16 cellular contexts compared by ENCODE assay signal in the genomic region with DNA sequence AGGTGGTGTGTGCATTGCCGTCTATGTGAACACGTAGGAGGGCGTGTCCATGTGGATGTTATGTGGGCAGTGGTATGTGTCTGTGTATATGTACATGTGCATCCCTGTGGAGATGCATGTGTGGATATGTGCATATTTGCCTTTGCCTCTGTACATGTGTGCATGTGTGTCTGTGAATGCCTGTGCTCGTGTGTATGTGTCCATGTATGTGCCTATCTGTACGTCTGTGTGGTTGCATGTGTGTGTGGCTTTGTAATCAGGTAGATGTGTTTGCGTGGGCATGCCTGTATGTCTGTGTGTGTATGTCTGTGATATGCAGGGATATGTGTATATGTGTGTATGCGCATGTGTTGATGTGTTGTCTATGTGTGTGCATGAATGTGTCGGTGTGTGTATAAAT. TPM values are rescaled to one million over a fixed set of nuclear protein-coding genes. Genes with fewer than 3 reads are reported as not detected.
"Had no signal": no experiment of that assay in that cellular context is flagged by ENCODE, and none has a peak within 500 bp of the region (broad histone marks: within the 10 kb centered on the region; RNA-seq: fewer than 3 reads in every experiment).

No MANE protein-coding gene starts in this region.

- ATAC-seq: activated CD4-positive, alpha-beta T cell treated with anti-CD3 and anti-CD28 coated beads for 36 hours; SK-N-SH treated with all-trans-retinoic acid at 6 μM for 48 hours; stimulated activated naive CD8-positive, alpha-beta T cell treated with anti-CD3 and anti-CD28 coated beads, Interleukin-15, amount 100 ng/mL, for 72 hours; T-cell; WTC11 had no signal

- H3K27ac ChIP-seq: skin epidermis, upper lobe of left lung had no signal

- H3K9me3 ChIP-seq: upper lobe of left lung had no signal

- H3K27me3 ChIP-seq: upper lobe of left lung had no signal

- H3K4me1 ChIP-seq: upper lobe of left lung had no signal

- H3K9me3 Mint-ChIP-seq: activated naive CD8-positive, alpha-beta T cell treated with anti-CD3 and anti-CD28 coated beads, Interleukin-2, amount 10 ng/mL, durations not matched to agents 7 days and 5 days; immature natural killer cell; memory B cell; stimulated activated naive CD8-positive, alpha-beta T cell treated with anti-CD3 and anti-CD28 coated beads, Interleukin-15, amount 100 ng/mL, for 72 hours; T-cell; WTC11 had no signal

- DNase-seq: activated CD4-positive, alpha-beta T cell treated with anti-CD3 and anti-CD28 coated beads for 36 hours; activated CD4-positive, alpha-beta T cell treated with anti-CD3 and anti-CD28 coated beads, Interleukin-2, amount 50 U/mL, for 48 hours; activated naive CD4-positive, alpha-beta T cell; activated naive CD8-positive, alpha-beta T cell treated with anti-CD3 and anti-CD28 coated beads, Interleukin-2, amount 10 ng/mL, durations not matched to agents 7 days and 5 days; amygdala; caudate nucleus; immature natural killer cell; occipital lobe; stimulated activated CD4-positive, alpha-beta T cell treated with anti-CD3 and anti-CD28 coated beads, Interleukin-4, amount 100 ng/mL, for 1 hour; T-cell had no signal

- H3K4me1 Mint-ChIP-seq: activated CD4-positive, alpha-beta T cell treated with anti-CD3 and anti-CD28 coated beads for 36 hours; activated naive CD8-positive, alpha-beta T cell treated with anti-CD3 and anti-CD28 coated beads, Interleukin-2, amount 10 ng/mL, durations not matched to agents 7 days and 5 days; immature natural killer cell; memory B cell; stimulated activated naive CD8-positive, alpha-beta T cell treated with anti-CD3 and anti-CD28 coated beads, Interleukin-15, amount 100 ng/mL, for 72 hours; T-cell had no signal

- H3K27ac Mint-ChIP-seq: activated CD4-positive, alpha-beta T cell treated with anti-CD3 and anti-CD28 coated beads for 36 hours; activated naive CD8-positive, alpha-beta T cell treated with anti-CD3 and anti-CD28 coated beads, Interleukin-2, amount 10 ng/mL, durations not matched to agents 7 days and 5 days; immature natural killer cell; memory B cell; stimulated activated naive CD8-positive, alpha-beta T cell treated with anti-CD3 and anti-CD28 coated beads, Interleukin-15, amount 100 ng/mL, for 72 hours; T-cell had no signal

- H3K4me3 ChIP-seq: skin epidermis, upper lobe of left lung had no signal

- H3K27me3 Mint-ChIP-seq: activated CD4-positive, alpha-beta T cell treated with anti-CD3 and anti-CD28 coated beads for 36 hours; activated naive CD8-positive, alpha-beta T cell treated with anti-CD3 and anti-CD28 coated beads, Interleukin-2, amount 10 ng/mL, durations not matched to agents 7 days and 5 days; stimulated activated naive CD8-positive, alpha-beta T cell treated with anti-CD3 and anti-CD28 coated beads, Interleukin-15, amount 100 ng/mL, for 72 hours had no signal

- H3K4me3 Mint-ChIP-seq: activated CD4-positive, alpha-beta T cell treated with anti-CD3 and anti-CD28 coated beads for 36 hours; activated naive CD8-positive, alpha-beta T cell treated with anti-CD3 and anti-CD28 coated beads, Interleukin-2, amount 10 ng/mL, durations not matched to agents 7 days and 5 days; immature natural killer cell; memory B cell; stimulated activated naive CD8-positive, alpha-beta T cell treated with anti-CD3 and anti-CD28 coated beads, Interleukin-15, amount 100 ng/mL, for 72 hours; T-cell; WTC11 had no signal

- H3K36me3 Mint-ChIP-seq: activated naive CD8-positive, alpha-beta T cell treated with anti-CD3 and anti-CD28 coated beads, Interleukin-2, amount 10 ng/mL, durations not matched to agents 7 days and 5 days; immature natural killer cell; memory B cell; T-cell; WTC11 had no signal

- H3K36me3 ChIP-seq: upper lobe of left lung had no signal

RNA-seq across cellular contexts. Expression of gene ADCY1, which starts 19.7 kb away (rescaled TPM):
- polyA plus RNA-seq: immature natural killer cell had no signal
